Comparison of ENCODE assay signal across 21 cellular contexts in the genomic region with DNA sequence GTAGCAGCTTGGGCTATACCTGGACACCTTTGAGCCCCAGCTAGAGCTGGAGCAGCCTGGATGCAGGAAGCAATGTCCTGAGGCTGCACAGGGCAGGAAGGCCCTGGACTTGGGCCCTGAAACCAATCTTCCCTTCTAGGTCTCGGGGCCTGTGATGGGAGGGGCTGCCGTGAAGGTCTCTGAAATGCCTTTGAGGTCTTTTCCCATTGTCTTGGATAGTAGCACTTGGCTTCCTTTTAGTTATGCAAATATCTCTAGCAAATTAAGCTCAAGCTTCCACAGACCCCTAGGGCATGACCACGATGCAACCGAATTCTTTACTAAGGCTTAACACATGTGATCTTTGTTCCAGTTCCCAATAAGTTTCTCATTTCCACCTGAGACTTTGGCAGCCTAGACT. TPM values are rescaled to one million over a fixed set of nuclear protein-coding genes. Genes with fewer than 3 reads are reported as not detected.
A peak's percentile ranks its signal among the peaks of the same experiment; 100 is the strongest.
DNase-seq lines count a peak whose midpoint lies in the region; ATAC-seq, FAIRE-seq and TF ChIP-seq lines count a peak whose summit lies in the region.
"Had no signal": no experiment of that assay in that cellular context is flagged by ENCODE, and none has a peak within 500 bp of the region (broad histone marks: within the 10 kb centered on the region; RNA-seq: fewer than 3 reads in every experiment).

No MANE protein-coding gene starts in this region.

- H2BK5ac ChIP-seq in H1 (ENCODE audit: low read depth, low read length), result peak overlapping the region; percentile 92; the same call in 1 of the 2 replicates

- peak overlapping the region; percentile 70 for H2BK120ac ChIP-seq in H1 (replicated peaks; ENCODE audit: low read depth, low read length)

- H2BK20ac ChIP-seq in H1 (ENCODE audit: low read length), result peak overlapping the region; percentile 100

- H2BK12ac ChIP-seq in H1 (ENCODE audit: low read depth, low read length), result peak overlapping the region; percentile 61

- H4K5ac ChIP-seq in H1 (ENCODE audit: insufficient read length, low read depth, low read length), result peak overlapping the region; percentile 20

- BruUV-seq in MCF 10A (replicated peaks; lab: Mats Ljungman, UMichigan), result no TSS peak

- peak; percentile 100 for FAIRE-seq in H1 (lab: Jason Lieb, UNC)

- intact Hi-C loops in MCF 10A (cut with micrococcal nuclease), result no loop called here

- TF ChIP-seq RAD21 in H1 (IDR thresholded peaks at IDR 0.05 in 1 of 2, conservative IDR thresholded peaks at IDR 0.05 in 1 of 2; ENCODE audit: low read depth in 2 of 2, low read length in 2 of 2), result peak in 1 of 2 experiments; percentile 5; a peak in 1 of 4 replicates

- H3K4me1 ChIP-seq in ES-I3 (ENCODE audit: insufficient read depth, low read length), result peaks cover 26% of the 10 kb centered on the region
- H3K4me1 ChIP-seq in HUES48 (ENCODE audit: control insufficient read depth, insufficient read depth, low read length), result peaks cover 32% of the 10 kb centered on the region
- H3K4me1 ChIP-seq in H1 (replicated peaks in 1 of 4; ENCODE audit: control insufficient read depth in 3 of 4, insufficient read depth in 4 of 4, low read length in 3 of 4), result peaks cover 5 to 26% (median 10%) of the 10 kb centered on the region in 4 experiments
- H3K4me1 ChIP-seq: Peyer's patch had no signal

- no peaks in the 10 kb centered on the region for H3K27me3 Mint-ChIP-seq in MCF 10A (ENCODE audit: insufficient read depth, unreplicated experiment)

- H3K36me3 ChIP-seq in ES-I3 (ENCODE audit: insufficient read depth, low read length), result no peaks in the 10 kb centered on the region; the same call in 1 of the 2 replicates
- H3K36me3 ChIP-seq in HUES48 (ENCODE audit: control insufficient read depth, insufficient read depth, low read length), result no peaks in the 10 kb centered on the region
- no peaks in the 10 kb centered on the region; a peak in 1 of 8 replicates for H3K36me3 ChIP-seq in H1 (ENCODE audit: control insufficient read depth in 2 of 4, insufficient read depth in 4 of 4, low read length in 3 of 4)
- H3K36me3 ChIP-seq: Peyer's patch had no signal

- H4K8ac ChIP-seq in H1 (ENCODE audit: extremely low read depth, insufficient read depth, low read length), result no peak overlapping the region

- H3K14ac ChIP-seq in H1 (ENCODE audit: insufficient read length), result no peak overlapping the region

- ATAC-seq in GM21786 (IDR thresholded peaks at IDR 0.05; ENCODE audit: unreplicated experiment) (no peak), GM18511 (IDR thresholded peaks at IDR 0.05; ENCODE audit: unreplicated experiment) (no peak)

- POLR2A ChIA-PET in H1 (lab: Charles Lee; ENCODE audit: partially characterized antibody) (interaction anchor here (0.9 to 2.9 kb wide), 7 partner anchors 8 to 134 kb away, joined by 3 to 12 read pairs (median 4); no protein-coding TSS in a partner anchor), MCF 10A (lab: Yijun Ruan, JAX) (no interaction called here)

- H3K56ac ChIP-seq in H1 (replicated peaks; ENCODE audit: insufficient read length, low read depth, low read length), result no peak overlapping the region

- H3K27ac ChIP-seq in HUES48 (ENCODE audit: low read depth, low read length) (peak overlapping the region; percentile 86), H1 (ENCODE audit: low read depth, low read length) (no peak overlapping the region)
- H3K27ac ChIP-seq: Peyer's patch had no signal

- H3K4me2 ChIP-seq in H1 (ENCODE audit: insufficient read depth in 1 of 2, low read depth in 2 of 2, low read length in 2 of 2), result peak overlapping the region; percentile 46 to 50; a peak in 3 of 4 replicates

- no peak for TF ChIP-seq POLR2A in H1 (IDR thresholded peaks at IDR 0.05; ENCODE audit: control extremely low read depth in 1 of 2, low read depth in 2 of 2, low read length in 2 of 2)

- H3K4me3 ChIP-seq in HUES48 (ENCODE audit: low read depth, low read length) (peak overlapping the region; percentile 46), H1 (ENCODE audit: extremely low read depth in 1 of 4, insufficient read depth in 2 of 4, low read depth in 3 of 4, low read length in 4 of 4) (no peak overlapping the region; a peak in 1 of 8 replicates)
- H3K4me3 ChIP-seq: Peyer's patch had no signal

- no peak for TF ChIP-seq EP300 in H1 (IDR thresholded peaks at IDR 0.05; ENCODE audit: borderline replicate concordance in 1 of 2, low read depth in 2 of 2, low read length in 2 of 2)

- H3K9ac ChIP-seq in ES-I3 (ENCODE audit: low read depth, low read length) (0 out of 2 replicates have a peak overlapping the region, but pooled peaks have one; percentile 4), HUES48 (ENCODE audit: low read depth, low read length) (no peak overlapping the region), H1 (replicated peaks in 1 of 4; ENCODE audit: extremely low read depth in 1 of 4, low read depth in 3 of 4, low read length in 3 of 4) (no peak overlapping the region)

- CTCF ChIA-PET in H1 (lab: Charles Lee; ENCODE audit: partially characterized antibody), result interaction anchor here (0.6 to 1.5 kb wide), 4 partner anchors 8 to 474 kb away, joined by 3 read pairs; no protein-coding TSS in a partner anchor
- CTCF ChIA-PET in MCF 10A (lab: Yijun Ruan, JAX), result no interaction called here

- peaks cover 15% of the 10 kb centered on the region for H3K4me1 Mint-ChIP-seq in MCF 10A (ENCODE audit: insufficient read depth, unreplicated experiment)

- H4K91ac ChIP-seq in H1 (replicated peaks; ENCODE audit: insufficient read length, low read length), result peak overlapping the region; percentile 32

- WGBS in H1 (ENCODE audit: extremely low coverage in 1 of 2, insufficient coverage in 1 of 2, insufficient read length in 1 of 2, insufficient replicate concordance in 2 of 2, low coverage in 1 of 2, low lambda C conversion rate in 2 of 2, missing lambda C conversion rate in 1 of 2), 2 experiments, result 0% methylated on average over 4 of the region's 4 CpGs; no CpG with 5 or more reads in 1 of the 2 experiments

- no peaks in the 10 kb centered on the region for H4K20me1 ChIP-seq in H1 (replicated peaks in 1 of 2; ENCODE audit: control insufficient read depth in 1 of 2, insufficient read depth in 2 of 2, low read length in 2 of 2)

- no peak overlapping the region for H2AK5ac ChIP-seq in H1 (ENCODE audit: low read depth, low read length)

- no peak overlapping the region for H3K4me3 Mint-ChIP-seq in MCF 10A (ENCODE audit: unreplicated experiment)
- H3K4me3 Mint-ChIP-seq: CD4-positive, CD25-positive, alpha-beta regulatory T cell; HFFc6; T-helper 1 cell treated with Interleukin-12 subunit alpha and Interleukin-12 subunit beta and Interleukin-4 antibody, amounts not matched to agents 30 μg/mL and 1 μg/mL, for 36 hours had no signal

- H3K9me3 ChIP-seq in ES-I3 (ENCODE audit: control insufficient read depth, insufficient read depth, low read length) (peaks cover 9% of the 10 kb centered on the region; the same call in 1 of the 2 replicates), HUES48 (ENCODE audit: control insufficient read depth, insufficient read depth, low read length) (no peaks in the 10 kb centered on the region), H1 (ENCODE audit: insufficient read depth in 2 of 2, low read depth in 1 of 2, low read length in 1 of 2) (peaks cover 10 to 15% of the 10 kb centered on the region in 2 experiments; a peak in 3 of 4 replicates)

- peak overlapping the region; percentile 84 for H3K18ac ChIP-seq in H1 (ENCODE audit: extremely low read depth, low read length)

- TF ChIP-seq CTCF in H1 (IDR thresholded peaks at IDR 0.05; ENCODE audit: control extremely low read depth in 1 of 3, insufficient read depth in 1 of 3, low read depth in 1 of 3, low read length in 3 of 3) (no peak), MCF 10A (IDR thresholded peaks at IDR 0.05; ENCODE audit: unreplicated experiment) (no peak)

- H3K79me1 ChIP-seq in H1 (ENCODE audit: low read depth, low read length), result no peaks in the 10 kb centered on the region

- H3K4ac ChIP-seq in H1 (replicated peaks; ENCODE audit: insufficient read length, low read depth, low read length), result no peak overlapping the region

- peaks cover 16% of the 10 kb centered on the region for H3K9me3 Mint-ChIP-seq in MCF 10A (ENCODE audit: unreplicated experiment)

- H3K27me3 ChIP-seq in HUES48 (ENCODE audit: control insufficient read depth, insufficient read depth, low read length) (no peaks in the 10 kb centered on the region; the same call in 1 of the 2 replicates), H1 (replicated peaks in 1 of 4; ENCODE audit: control insufficient read depth in 3 of 4, extremely low read depth in 1 of 4, insufficient read depth in 3 of 4, low read length in 3 of 4) (peaks cover 0 to 10% (median 3%) of the 10 kb centered on the region in 4 experiments; a peak in 3 of 7 replicates)
- H3K27me3 ChIP-seq: Peyer's patch had no signal

- H3K23ac ChIP-seq in H1 (ENCODE audit: insufficient read length), result no peak overlapping the region

- no peak overlapping the region for H2AFZ ChIP-seq in H1 (ENCODE audit: low read length)

- DNase-seq in H1 (ENCODE audit: low read depth in 1 of 2, low spot score in 2 of 2) (peak; percentile 62 to 64), iPS-NIHi11 (ENCODE audit: low spot score) (peak; percentile 67), MCF 10A (ENCODE audit: unreplicated experiment) (no peak), A172 (ENCODE audit: low spot score) (no peak)
- DNase-seq: Caco-2; CD4-positive, CD25-positive, alpha-beta regulatory T cell; DMS153; HFFc6; MV-4-11; NCI-H1417; NCI-H2029; NCI-H2171 treated with DMSO at 0.1 percent for 48 hours; Peyer's patch; SHP77 treated with DMSO at 0.1 percent for 48 hours had no signal

- no peak overlapping the region for H2BK15ac ChIP-seq in H1 (ENCODE audit: low read length)

- no peaks in the 10 kb centered on the region for H3K23me2 ChIP-seq in H1 (ENCODE audit: low read depth, low read length)

- no peaks in the 10 kb centered on the region for H3K36me3 Mint-ChIP-seq in MCF 10A (ENCODE audit: insufficient read depth, unreplicated experiment)
- H3K36me3 Mint-ChIP-seq: CD4-positive, CD25-positive, alpha-beta regulatory T cell had no signal

- H3K79me2 ChIP-seq in H1 (ENCODE audit: control insufficient read depth in 1 of 2, insufficient read depth in 2 of 2, low read length in 2 of 2), result no peaks in the 10 kb centered on the region

- no peak overlapping the region for H3K27ac Mint-ChIP-seq in MCF 10A (ENCODE audit: low read depth, unreplicated experiment)
- H3K27ac Mint-ChIP-seq: CD4-positive, CD25-positive, alpha-beta regulatory T cell; HFFc6; T-helper 1 cell treated with Interleukin-12 subunit alpha and Interleukin-12 subunit beta and Interleukin-4 antibody, amounts not matched to agents 30 μg/mL and 1 μg/mL, for 36 hours had no signal

RNA-seq across cellular contexts. Expression of a gene that starts 40.0 kb away (rescaled TPM):
- total RNA-seq in H1 (2021; fragmentation: NEBNext Ultra II Directional; extraction: Animal tissue kit (Norgen Biotek cat#: 25700)), result not detected in 2 replicates
- polyA plus RNA-seq in H1 (2011; rRNA removed), result 0.03 TPM in 1 of 2 replicates, not detected in the other
- polyA plus RNA-seq in H1 (2011; cell fraction: cytosol; rRNA removed), result not detected
- polyA plus RNA-seq in H1 (2011; cell fraction: nucleus; rRNA removed), result not detected
- not detected in 4 replicates for polyA plus RNA-seq in H1 (2012, experiment 1 of 2)
- polyA plus RNA-seq in H1 (2012, experiment 2 of 2), result not detected
- polyA plus RNA-seq in H1 (2013, experiment 1 of 2), result not detected
- not detected for polyA plus RNA-seq in H1 (2013, experiment 2 of 2)
- polyA minus RNA-seq in H1 (2011; rRNA and poly(A)+ RNA removed), result not detected in 2 replicates
- not detected for polyA minus RNA-seq in H1 (2011; cell fraction: cytosol; rRNA and poly(A)+ RNA removed)
- not detected for polyA minus RNA-seq in H1 (2011; cell fraction: nucleus; rRNA and poly(A)+ RNA removed)
- not detected in 2 replicates for total RNA-seq in MCF 10A (2022)
- not detected in 2 replicates for total RNA-seq in A172 (2014; rRNA removed; shearing (Covaris generic))
- total RNA-seq: Caco-2; CD4-positive, CD25-positive, alpha-beta regulatory T cell; HFFc6; LHCN-M2; NCI-H460; Peyer's patch had no signal
- polyA plus RNA-seq: CD4-positive, CD25-positive, alpha-beta regulatory T cell had no signal

Comparison
In these comparisons a context has a peak if more than half of its experiments do, and no peak if none do; other contexts are left out.
1. DNase-seq: peak in H1 (2 of 2) and iPS-NIHi11 (single experiment); none in MCF 10A (single experiment) and A172 (single experiment).